In the genomic region with DNA sequence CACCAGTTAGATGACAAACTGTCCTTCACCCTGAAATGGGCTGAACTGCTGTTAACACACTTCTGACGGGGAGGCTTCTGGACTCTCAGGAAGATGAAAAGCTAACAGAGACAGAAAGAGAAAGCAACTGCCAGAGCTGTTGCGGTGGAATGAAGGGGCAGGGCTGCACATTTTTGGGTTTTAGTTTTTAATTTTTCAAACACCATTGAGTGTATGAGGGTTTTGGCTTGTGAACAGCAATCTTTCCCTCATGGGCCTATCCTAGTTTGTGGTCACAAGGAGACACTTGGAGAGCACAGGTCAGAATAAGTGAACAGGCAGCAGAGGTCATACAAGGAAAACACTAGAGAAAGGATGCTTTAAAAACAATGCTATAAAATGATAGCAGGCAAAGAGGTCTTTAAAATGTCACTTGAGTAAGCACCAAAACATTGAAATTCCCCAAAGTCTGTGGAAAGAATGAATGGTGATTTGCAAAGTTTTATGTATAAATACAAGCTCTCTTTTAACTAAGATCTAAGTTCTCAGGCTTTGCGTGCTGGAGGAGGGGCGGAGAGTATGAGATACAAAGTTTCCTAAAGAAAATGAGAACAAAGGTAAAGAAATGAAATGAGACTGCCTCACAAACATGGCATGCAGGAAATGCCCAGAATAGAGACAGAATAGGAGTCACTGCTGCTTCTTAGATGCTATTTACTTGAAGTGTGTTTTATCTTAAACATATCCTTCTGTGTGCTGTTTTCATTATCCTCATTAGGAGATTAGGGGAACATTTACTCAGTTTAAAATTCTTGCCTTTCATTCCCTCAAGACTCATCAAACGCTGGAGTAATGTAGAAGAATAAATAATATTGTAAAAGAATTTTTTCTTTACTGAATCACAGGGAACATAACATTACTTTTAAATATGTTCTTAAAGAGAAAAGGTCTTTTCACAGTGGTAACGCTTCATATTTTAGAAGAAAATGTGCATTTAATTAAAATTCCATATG, we compare ENCODE assay signal across 14 cellular contexts.
A peak's percentile ranks its signal among the peaks of the same experiment; 100 is the strongest.
DNase-seq lines count a peak whose midpoint lies in the region; ATAC-seq and TF ChIP-seq lines count a peak whose summit lies in the region.
"Had no signal": no experiment of that assay in that cellular context is flagged by ENCODE, and none has a peak within 500 bp of the region (broad histone marks: within the 10 kb centered on the region; RNA-seq: fewer than 3 reads in every experiment).

No MANE protein-coding gene starts in this region.

- H3K79me1 ChIP-seq in trophoblast cell (ENCODE audit: low read length), result peaks cover 4% of the 10 kb centered on the region

- H3K4ac ChIP-seq in trophoblast cell (ENCODE audit: low read depth, low read length), result no peak overlapping the region

- H4K12ac ChIP-seq in trophoblast cell (ENCODE audit: low read depth, low read length), result no peak overlapping the region

- peak overlapping the region; percentile 10 for H4K8ac ChIP-seq in trophoblast cell (ENCODE audit: low read depth, low read length)

- DNase-seq in RPMI8226 (peak; percentile 49), fibroblast of villous mesenchyme (ENCODE audit: low read depth) (peak; percentile 84), trophoblast cell (peak in 1 of 2 donors; percentile 26), DMS 273 treated with DMSO at 0.1 percent for 48 hours (lab: John Stamatoyannopoulos, UW) (no peak), GF-D8 (lab: John Stamatoyannopoulos, UW) (no peak)
- no peak for DNase-seq in activated T-cell treated with anti-CD3 and anti-CD28 coated beads, Interleukin-2, amount 50 U/mL, for 48 hours
- DNase-seq: activated CD8-positive, alpha-beta memory T cell treated with anti-CD3 and anti-CD28 coated beads for 24 hours; activated naive CD4-positive, alpha-beta T cell treated with Interleukin-2 at 50 U/mL for 16 hours; DMS79; SHP77 treated with DMSO at 0.1 percent for 48 hours had no signal

- no peak overlapping the region for H3K23ac ChIP-seq in trophoblast cell (ENCODE audit: low read length)

- no peaks in the 10 kb centered on the region for H3K27me3 ChIP-seq in BLaER1
- no peaks in the 10 kb centered on the region for H3K27me3 ChIP-seq in trophoblast cell (ENCODE audit: insufficient read depth, low read length)
- H3K27me3 ChIP-seq: BLaER1 treated with 17β-estradiol and CSF1 and Interleukin-3, amounts not matched to agents 10 nM and 100 nM had no signal

- no CpG with 5 or more reads among the region's 6 CpGs for WGBS in trophoblast cell (ENCODE audit: extremely low coverage, insufficient coverage, insufficient read length)

- H3K27ac ChIP-seq in BLaER1 (no peak overlapping the region), trophoblast cell (ENCODE audit: low read depth, low read length) (peak overlapping the region; percentile 16)
- H3K27ac ChIP-seq: BLaER1 treated with 17β-estradiol and CSF1 and Interleukin-3, amounts not matched to agents 10 nM and 100 nM; KMS-11 had no signal

- H3K4me3 ChIP-seq in BLaER1 (no peak overlapping the region), fibroblast of villous mesenchyme (ENCODE audit: low read depth, low read length) (no peak overlapping the region), trophoblast cell (ENCODE audit: low read depth, low read length) (no peak overlapping the region)
- H3K4me3 ChIP-seq: BLaER1 treated with 17β-estradiol and CSF1 and Interleukin-3, amounts not matched to agents 10 nM and 100 nM had no signal

- H2AFZ ChIP-seq in trophoblast cell (ENCODE audit: insufficient read depth, low read length, poor library complexity), result no peak overlapping the region

- no peaks in the 10 kb centered on the region for H4K20me1 ChIP-seq in BLaER1
- H4K20me1 ChIP-seq: BLaER1 treated with 17β-estradiol and CSF1 and Interleukin-3, amounts not matched to agents 10 nM and 100 nM had no signal

- no peaks in the 10 kb centered on the region for H3K79me2 ChIP-seq in trophoblast cell (ENCODE audit: control insufficient read depth, insufficient read depth, low read length, poor library complexity)

- peak overlapping the region; percentile 49 for H2BK5ac ChIP-seq in trophoblast cell (ENCODE audit: low read depth, low read length, poor library complexity)

- H2AK5ac ChIP-seq in trophoblast cell (ENCODE audit: low read length), result no peak overlapping the region

- H2BK12ac ChIP-seq in trophoblast cell (ENCODE audit: low read length), result peak overlapping the region; percentile 36

- no peak for ATAC-seq in GM19035 (IDR thresholded peaks at IDR 0.05; ENCODE audit: unreplicated experiment)

- H3K14ac ChIP-seq in trophoblast cell (ENCODE audit: low read length), result no peak overlapping the region

- H3K9me3 ChIP-seq in BLaER1 (no peaks in the 10 kb centered on the region), trophoblast cell (ENCODE audit: insufficient read depth, low read depth, low read length) (no peaks in the 10 kb centered on the region)

- no peaks in the 10 kb centered on the region for H3K4me1 ChIP-seq in BLaER1
- peaks cover 6 to 9% of the 10 kb centered on the region in 2 experiments for H3K4me1 ChIP-seq in trophoblast cell (ENCODE audit: control insufficient read depth in 1 of 2, insufficient read depth in 2 of 2, low read length in 2 of 2)

- H3K36me3 ChIP-seq in BLaER1 (no peaks in the 10 kb centered on the region), trophoblast cell (ENCODE audit: control insufficient read depth in 1 of 2, insufficient read depth in 2 of 2, low read length in 2 of 2) (no peaks in the 10 kb centered on the region)
- H3K36me3 ChIP-seq: BLaER1 treated with 17β-estradiol and CSF1 and Interleukin-3, amounts not matched to agents 10 nM and 100 nM had no signal

- H4K91ac ChIP-seq in trophoblast cell (ENCODE audit: low read depth, low read length), result peak overlapping the region; percentile 43

- H3K18ac ChIP-seq in trophoblast cell (ENCODE audit: low read length), result no peak overlapping the region

- TF ChIP-seq CTCF in fibroblast of villous mesenchyme (IDR thresholded peaks at IDR 0.05; ENCODE audit: insufficient read depth, low read depth, low read length), result no peak

- H3K9ac ChIP-seq in BLaER1 (no peak overlapping the region), trophoblast cell (ENCODE audit: low read length) (no peak overlapping the region)
- H3K9ac ChIP-seq: BLaER1 treated with 17β-estradiol and CSF1 and Interleukin-3, amounts not matched to agents 10 nM and 100 nM; KMS-11 had no signal

- peak overlapping the region; percentile 16; the same call in 1 of the 2 replicates for H3K4me2 ChIP-seq in BLaER1
- H3K4me2 ChIP-seq in trophoblast cell (ENCODE audit: low read length), result no peak overlapping the region
- H3K4me2 ChIP-seq: KMS-11 had no signal

- H2BK120ac ChIP-seq in trophoblast cell (ENCODE audit: insufficient read depth, low read length, poor library complexity), result peak overlapping the region; percentile 72

Comparison
In these comparisons a context has a peak if more than half of its experiments do, and no peak if none do; other contexts are left out.
1. DNase-seq: peak in RPMI8226 (single experiment) and fibroblast of villous mesenchyme (single experiment); none in activated T-cell treated with anti-CD3 and anti-CD28 coated beads, Interleukin-2, amount 50 U/mL, for 48 hours (0 of 2), DMS 273 treated with DMSO at 0.1 percent for 48 hours (single experiment) and GF-D8 (single experiment).